Comparison of ENCODE assay signal across 1 cellular context in genomic region chr7:27235387-27236052, GRCh38.
TF ChIP-seq lines count a peak whose summit lies in the region.

No MANE protein-coding gene starts in this region.

TF ChIP-seq in WTC11, 78 proteins besides CTCF, POLR2A, EP300 and RAD21 (continued from another document):
- TF ChIP-seq HMGXB4 (CRISPR knock-in tag; IDR thresholded peaks at IDR 0.05), result peak; percentile 73; the same call in 1 of the 2 replicates
- TF ChIP-seq USF2 (CRISPR knock-in tag; IDR thresholded peaks at IDR 0.05), result peak; percentile 24; the same call in 1 of the 2 replicates
- no peak for TF ChIP-seq ZNF232 (CRISPR knock-in tag; IDR thresholded peaks at IDR 0.05)
- 0 out of 2 replicates have a peak, but pooled peaks have one; percentile 13 for TF ChIP-seq TP53 (CRISPR knock-in tag; IDR thresholded peaks at IDR 0.05)
- TF ChIP-seq FOXK1 (CRISPR knock-in tag; IDR thresholded peaks at IDR 0.05), result peak; percentile 33; the same call in 1 of the 2 replicates
- TF ChIP-seq JUN (CRISPR knock-in tag; IDR thresholded peaks at IDR 0.05), result no peak
- no peak for TF ChIP-seq ARID4B (CRISPR knock-in tag; IDR thresholded peaks at IDR 0.05; ENCODE audit: borderline replicate concordance)
